ENCODE assay signal across 1 cellular context in the genomic region with DNA sequence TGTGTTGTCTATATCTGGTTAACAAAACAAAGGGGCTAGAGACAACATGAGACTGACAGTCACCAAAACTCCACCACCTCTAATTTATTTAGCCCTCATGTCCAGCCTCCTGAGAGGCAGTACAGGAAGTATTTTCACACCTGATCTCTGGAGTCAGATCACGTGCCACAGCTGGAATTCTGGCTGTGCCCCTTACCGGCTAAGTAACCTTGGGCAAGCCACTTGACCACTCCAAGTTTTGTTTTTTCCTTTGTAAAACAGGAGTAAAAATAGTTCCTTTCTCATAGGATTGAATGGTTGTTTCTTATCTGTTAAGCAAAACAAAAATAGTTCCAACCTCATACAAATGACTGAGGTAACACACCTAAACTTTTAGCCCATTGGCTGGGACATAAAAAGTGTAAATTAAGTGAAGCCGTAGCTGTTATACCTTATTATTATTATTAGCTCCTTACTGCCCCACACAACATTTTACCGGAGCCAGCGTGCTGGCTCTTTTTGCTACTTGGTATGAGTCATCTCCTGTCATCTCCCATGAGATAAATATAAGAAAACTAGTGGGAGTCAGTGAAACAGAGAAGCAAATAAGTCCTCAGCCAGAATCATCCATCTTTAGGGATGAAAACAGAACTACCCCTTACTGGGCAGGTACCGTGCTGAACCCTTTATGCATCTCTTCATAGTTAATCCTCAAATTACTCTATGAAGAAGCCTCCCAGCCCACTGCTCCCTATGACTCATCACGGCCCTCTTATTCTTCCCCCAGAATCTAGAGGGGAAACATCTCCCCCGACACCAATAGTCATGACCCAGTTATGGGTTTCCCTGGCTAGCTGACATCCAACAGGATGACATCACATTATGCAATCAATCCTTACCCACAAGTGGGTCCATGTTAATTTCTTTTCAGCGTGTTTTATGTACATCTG.
TF ChIP-seq lines count a peak whose summit lies in the region.

No MANE protein-coding gene starts in this region.

TF ChIP-seq in K562, 482 proteins besides CTCF, POLR2A, EP300 and RAD21 (continued from another document):
- TF ChIP-seq ATF7 (IDR thresholded peaks at IDR 0.05) (peak; percentile 76), RCOR1 (IDR thresholded peaks at IDR 0.05; ENCODE audit: borderline replicate concordance in 1 of 2, low read depth in 2 of 2, low read length in 2 of 2) (peak in 1 of 2 experiments; percentile 25; a peak in 1 of 4 replicates), CEBPB (tag; IDR thresholded peaks at IDR 0.05) (peak; percentile 63; the same call in 1 of the 2 replicates), SMARCC2 (IDR thresholded peaks at IDR 0.05; ENCODE audit: low read depth) (peak; percentile 67), SMARCA4 (IDR thresholded peaks at IDR 0.05) (peak; percentile 78), CREM (IDR thresholded peaks at IDR 0.05; ENCODE audit: low read depth) (peak; percentile 19; the same call in 1 of the 2 replicates), ZNF561 (CRISPR knock-in tag; conservative IDR thresholded peaks at IDR 0.05) (no peak), MEF2D (tag; conservative IDR thresholded peaks at IDR 0.05; ENCODE audit: low read depth) (no peak), ADNP (tag; IDR thresholded peaks at IDR 0.05) (0 out of 2 replicates have a peak, but pooled peaks have one; percentile 18), DACH1 (IDR thresholded peaks at IDR 0.05; ENCODE audit: partially characterized antibody) (peak; percentile 15), SMARCE1 (IDR thresholded peaks at IDR 0.05) (peak; percentile 84), CEBPG (CRISPR knock-in tag; IDR thresholded peaks at IDR 0.05) (peak; percentile 27; the same call in 1 of the 2 replicates), CEBPG (tag; conservative IDR thresholded peaks at IDR 0.05 in 1 of 2, IDR thresholded peaks at IDR 0.05 in 1 of 2) (peak; percentile 41 to 86), MEIS2 (IDR thresholded peaks at IDR 0.05; ENCODE audit: partially characterized antibody) (peak; percentile 81), HDAC1 (IDR thresholded peaks at IDR 0.05) (no peak), TOE1 (IDR thresholded peaks at IDR 0.05; ENCODE audit: borderline replicate concordance) (no peak), TOE1 (CRISPR knock-in tag; IDR thresholded peaks at IDR 0.05; ENCODE audit: borderline replicate concordance, low read depth) (no peak), IRF2 (CRISPR knock-in tag; IDR thresholded peaks at IDR 0.05) (no peak), PTRF (tag; IDR thresholded peaks at IDR 0.05) (no peak), NR2C2 (CRISPR knock-in tag; IDR thresholded peaks at IDR 0.05) (no peak), NR2C2 (tag; IDR thresholded peaks at IDR 0.05) (0 out of 2 replicates have a peak, but pooled peaks have one; percentile 19), ZNF584 (CRISPR knock-in tag; IDR thresholded peaks at IDR 0.05; ENCODE audit: low read depth) (peak; percentile 66; the same call in 1 of the 2 replicates), ZNF668 (CRISPR knock-in tag; IDR thresholded peaks at IDR 0.05) (0 out of 2 replicates have a peak, but pooled peaks have one; percentile 9), JUND (IDR thresholded peaks at IDR 0.05; ENCODE audit: borderline replicate concordance, low read depth, low read length) (peak; percentile 97), JUND (tag; IDR thresholded peaks at IDR 0.05; ENCODE audit: borderline replicate concordance, low read depth, low read length) (peak; percentile 95), GATAD2A (IDR thresholded peaks at IDR 0.05) (peak; percentile 38; the same call in 1 of the 2 replicates), SIRT6 (IDR thresholded peaks at IDR 0.05; ENCODE audit: low read depth, low read length) (no peak), FOSL1 (tag; conservative IDR thresholded peaks at IDR 0.05) (peak; percentile 96), MAZ (CRISPR knock-in tag; conservative IDR thresholded peaks at IDR 0.05 in 1 of 2, IDR thresholded peaks at IDR 0.05 in 1 of 2) (peak in 1 of 2 experiments; percentile 43; a peak in 1 of 4 replicates), ZNF766 (CRISPR knock-in tag; conservative IDR thresholded peaks at IDR 0.05) (0 out of 2 replicates have a peak, but pooled peaks have one; percentile 50), FOS (IDR thresholded peaks at IDR 0.05; ENCODE audit: extremely low read depth, insufficient read length) (peak; percentile 40), MTA2 (IDR thresholded peaks at IDR 0.05; ENCODE audit: low read depth) (peak; percentile 3; the same call in 1 of the 2 replicates), RAD51 (IDR thresholded peaks at IDR 0.05; ENCODE audit: borderline replicate concordance, low read depth) (peak; percentile 47; the same call in 1 of the 2 replicates), ZNF175 (CRISPR knock-in tag; IDR thresholded peaks at IDR 0.05; ENCODE audit: low read depth) (0 out of 2 replicates have a peak, but pooled peaks have one; percentile 44), ZSCAN29 (IDR thresholded peaks at IDR 0.05) (no peak), TAF9B (IDR thresholded peaks at IDR 0.05; ENCODE audit: partially characterized antibody) (no peak), PTBP1 (IDR thresholded peaks at IDR 0.05; ENCODE audit: low read depth, low read length) (no peak), JUNB (CRISPR knock-in tag; conservative IDR thresholded peaks at IDR 0.05) (peak; percentile 40)
- TF ChIP-seq, protein P1, sequence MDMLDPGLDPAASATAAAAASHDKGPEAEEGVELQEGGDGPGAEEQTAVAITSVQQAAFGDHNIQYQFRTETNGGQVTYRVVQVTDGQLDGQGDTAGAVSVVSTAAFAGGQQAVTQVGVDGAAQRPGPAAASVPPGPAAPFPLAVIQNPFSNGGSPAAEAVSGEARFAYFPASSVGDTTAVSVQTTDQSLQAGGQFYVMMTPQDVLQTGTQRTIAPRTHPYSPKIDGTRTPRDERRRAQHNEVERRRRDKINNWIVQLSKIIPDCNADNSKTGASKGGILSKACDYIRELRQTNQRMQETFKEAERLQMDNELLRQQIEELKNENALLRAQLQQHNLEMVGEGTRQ (CRISPR knock-in tag; IDR thresholded peaks at IDR 0.05): 0 out of 2 replicates have a peak, but pooled peaks have one; percentile 33
- TF ChIP-seq, protein P2, sequence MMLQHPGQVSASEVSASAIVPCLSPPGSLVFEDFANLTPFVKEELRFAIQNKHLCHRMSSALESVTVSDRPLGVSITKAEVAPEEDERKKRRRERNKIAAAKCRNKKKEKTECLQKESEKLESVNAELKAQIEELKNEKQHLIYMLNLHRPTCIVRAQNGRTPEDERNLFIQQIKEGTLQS (IDR thresholded peaks at IDR 0.05): peak; percentile 95
- TF ChIP-seq, protein P2 (CRISPR knock-in tag; conservative IDR thresholded peaks at IDR 0.05): no peak
- TF ChIP-seq, protein P3, sequence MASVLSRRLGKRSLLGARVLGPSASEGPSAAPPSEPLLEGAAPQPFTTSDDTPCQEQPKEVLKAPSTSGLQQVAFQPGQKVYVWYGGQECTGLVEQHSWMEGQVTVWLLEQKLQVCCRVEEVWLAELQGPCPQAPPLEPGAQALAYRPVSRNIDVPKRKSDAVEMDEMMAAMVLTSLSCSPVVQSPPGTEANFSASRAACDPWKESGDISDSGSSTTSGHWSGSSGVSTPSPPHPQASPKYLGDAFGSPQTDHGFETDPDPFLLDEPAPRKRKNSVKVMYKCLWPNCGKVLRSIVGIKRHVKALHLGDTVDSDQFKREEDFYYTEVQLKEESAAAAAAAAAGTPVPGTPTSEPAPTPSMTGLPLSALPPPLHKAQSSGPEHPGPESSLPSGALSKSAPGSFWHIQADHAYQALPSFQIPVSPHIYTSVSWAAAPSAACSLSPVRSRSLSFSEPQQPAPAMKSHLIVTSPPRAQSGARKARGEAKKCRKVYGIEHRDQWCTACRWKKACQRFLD (CRISPR knock-in tag; IDR thresholded peaks at IDR 0.05): no peak
- TF ChIP-seq, protein P4, sequence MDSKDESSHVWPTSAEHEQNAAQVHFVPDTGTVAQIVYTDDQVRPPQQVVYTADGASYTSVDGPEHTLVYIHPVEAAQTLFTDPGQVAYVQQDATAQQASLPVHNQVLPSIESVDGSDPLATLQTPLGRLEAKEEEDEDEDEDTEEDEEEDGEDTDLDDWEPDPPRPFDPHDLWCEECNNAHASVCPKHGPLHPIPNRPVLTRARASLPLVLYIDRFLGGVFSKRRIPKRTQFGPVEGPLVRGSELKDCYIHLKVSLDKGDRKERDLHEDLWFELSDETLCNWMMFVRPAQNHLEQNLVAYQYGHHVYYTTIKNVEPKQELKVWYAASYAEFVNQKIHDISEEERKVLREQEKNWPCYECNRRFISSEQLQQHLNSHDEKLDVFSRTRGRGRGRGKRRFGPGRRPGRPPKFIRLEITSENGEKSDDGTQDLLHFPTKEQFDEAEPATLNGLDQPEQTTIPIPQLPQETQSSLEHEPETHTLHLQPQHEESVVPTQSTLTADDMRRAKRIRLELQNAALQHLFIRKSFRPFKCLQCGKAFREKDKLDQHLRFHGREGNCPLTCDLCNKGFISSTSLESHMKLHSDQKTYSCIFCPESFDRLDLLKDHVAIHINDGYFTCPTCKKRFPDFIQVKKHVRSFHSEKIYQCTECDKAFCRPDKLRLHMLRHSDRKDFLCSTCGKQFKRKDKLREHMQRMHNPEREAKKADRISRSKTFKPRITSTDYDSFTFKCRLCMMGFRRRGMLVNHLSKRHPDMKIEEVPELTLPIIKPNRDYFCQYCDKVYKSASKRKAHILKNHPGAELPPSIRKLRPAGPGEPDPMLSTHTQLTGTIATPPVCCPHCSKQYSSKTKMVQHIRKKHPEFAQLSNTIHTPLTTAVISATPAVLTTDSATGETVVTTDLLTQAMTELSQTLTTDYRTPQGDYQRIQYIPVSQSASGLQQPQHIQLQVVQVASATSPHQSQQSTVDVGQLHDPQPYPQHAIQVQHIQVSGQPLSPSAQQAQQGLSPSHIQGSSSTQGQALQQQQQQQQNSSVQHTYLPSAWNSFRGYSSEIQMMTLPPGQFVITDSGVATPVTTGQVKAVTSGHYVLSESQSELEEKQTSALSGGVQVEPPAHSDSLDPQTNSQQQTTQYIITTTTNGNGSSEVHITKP (IDR thresholded peaks at IDR 0.05; ENCODE audit: partially characterized antibody): peak; percentile 91
